In the genomic region with DNA sequence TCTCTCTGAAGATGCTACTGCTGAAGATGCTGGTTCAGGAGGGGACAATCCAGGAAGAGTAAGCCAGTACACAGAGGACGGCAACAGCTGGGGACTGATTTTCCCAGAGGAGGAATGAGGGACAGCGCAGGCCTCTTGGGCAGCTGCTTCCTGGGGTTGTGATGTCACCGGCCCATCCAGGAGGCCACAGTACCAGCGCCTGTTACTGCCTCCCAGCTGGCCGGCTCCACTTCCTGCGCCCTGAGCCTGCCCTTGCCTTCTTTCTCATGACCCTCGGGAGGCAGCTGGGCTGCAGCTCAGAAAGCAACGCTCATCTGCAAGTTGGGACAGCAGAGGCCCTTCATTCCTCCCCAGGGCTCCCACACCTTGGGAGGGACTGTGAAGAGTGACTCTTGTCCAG, we compare ENCODE assay signal across 1 cellular context.
TF ChIP-seq lines count a peak whose summit lies in the region.

No MANE protein-coding gene starts in this region.

TF ChIP-seq in GM23338, 12 proteins besides CTCF, POLR2A, EP300 and RAD21 (continued from another document):
- TF ChIP-seq, protein P1, sequence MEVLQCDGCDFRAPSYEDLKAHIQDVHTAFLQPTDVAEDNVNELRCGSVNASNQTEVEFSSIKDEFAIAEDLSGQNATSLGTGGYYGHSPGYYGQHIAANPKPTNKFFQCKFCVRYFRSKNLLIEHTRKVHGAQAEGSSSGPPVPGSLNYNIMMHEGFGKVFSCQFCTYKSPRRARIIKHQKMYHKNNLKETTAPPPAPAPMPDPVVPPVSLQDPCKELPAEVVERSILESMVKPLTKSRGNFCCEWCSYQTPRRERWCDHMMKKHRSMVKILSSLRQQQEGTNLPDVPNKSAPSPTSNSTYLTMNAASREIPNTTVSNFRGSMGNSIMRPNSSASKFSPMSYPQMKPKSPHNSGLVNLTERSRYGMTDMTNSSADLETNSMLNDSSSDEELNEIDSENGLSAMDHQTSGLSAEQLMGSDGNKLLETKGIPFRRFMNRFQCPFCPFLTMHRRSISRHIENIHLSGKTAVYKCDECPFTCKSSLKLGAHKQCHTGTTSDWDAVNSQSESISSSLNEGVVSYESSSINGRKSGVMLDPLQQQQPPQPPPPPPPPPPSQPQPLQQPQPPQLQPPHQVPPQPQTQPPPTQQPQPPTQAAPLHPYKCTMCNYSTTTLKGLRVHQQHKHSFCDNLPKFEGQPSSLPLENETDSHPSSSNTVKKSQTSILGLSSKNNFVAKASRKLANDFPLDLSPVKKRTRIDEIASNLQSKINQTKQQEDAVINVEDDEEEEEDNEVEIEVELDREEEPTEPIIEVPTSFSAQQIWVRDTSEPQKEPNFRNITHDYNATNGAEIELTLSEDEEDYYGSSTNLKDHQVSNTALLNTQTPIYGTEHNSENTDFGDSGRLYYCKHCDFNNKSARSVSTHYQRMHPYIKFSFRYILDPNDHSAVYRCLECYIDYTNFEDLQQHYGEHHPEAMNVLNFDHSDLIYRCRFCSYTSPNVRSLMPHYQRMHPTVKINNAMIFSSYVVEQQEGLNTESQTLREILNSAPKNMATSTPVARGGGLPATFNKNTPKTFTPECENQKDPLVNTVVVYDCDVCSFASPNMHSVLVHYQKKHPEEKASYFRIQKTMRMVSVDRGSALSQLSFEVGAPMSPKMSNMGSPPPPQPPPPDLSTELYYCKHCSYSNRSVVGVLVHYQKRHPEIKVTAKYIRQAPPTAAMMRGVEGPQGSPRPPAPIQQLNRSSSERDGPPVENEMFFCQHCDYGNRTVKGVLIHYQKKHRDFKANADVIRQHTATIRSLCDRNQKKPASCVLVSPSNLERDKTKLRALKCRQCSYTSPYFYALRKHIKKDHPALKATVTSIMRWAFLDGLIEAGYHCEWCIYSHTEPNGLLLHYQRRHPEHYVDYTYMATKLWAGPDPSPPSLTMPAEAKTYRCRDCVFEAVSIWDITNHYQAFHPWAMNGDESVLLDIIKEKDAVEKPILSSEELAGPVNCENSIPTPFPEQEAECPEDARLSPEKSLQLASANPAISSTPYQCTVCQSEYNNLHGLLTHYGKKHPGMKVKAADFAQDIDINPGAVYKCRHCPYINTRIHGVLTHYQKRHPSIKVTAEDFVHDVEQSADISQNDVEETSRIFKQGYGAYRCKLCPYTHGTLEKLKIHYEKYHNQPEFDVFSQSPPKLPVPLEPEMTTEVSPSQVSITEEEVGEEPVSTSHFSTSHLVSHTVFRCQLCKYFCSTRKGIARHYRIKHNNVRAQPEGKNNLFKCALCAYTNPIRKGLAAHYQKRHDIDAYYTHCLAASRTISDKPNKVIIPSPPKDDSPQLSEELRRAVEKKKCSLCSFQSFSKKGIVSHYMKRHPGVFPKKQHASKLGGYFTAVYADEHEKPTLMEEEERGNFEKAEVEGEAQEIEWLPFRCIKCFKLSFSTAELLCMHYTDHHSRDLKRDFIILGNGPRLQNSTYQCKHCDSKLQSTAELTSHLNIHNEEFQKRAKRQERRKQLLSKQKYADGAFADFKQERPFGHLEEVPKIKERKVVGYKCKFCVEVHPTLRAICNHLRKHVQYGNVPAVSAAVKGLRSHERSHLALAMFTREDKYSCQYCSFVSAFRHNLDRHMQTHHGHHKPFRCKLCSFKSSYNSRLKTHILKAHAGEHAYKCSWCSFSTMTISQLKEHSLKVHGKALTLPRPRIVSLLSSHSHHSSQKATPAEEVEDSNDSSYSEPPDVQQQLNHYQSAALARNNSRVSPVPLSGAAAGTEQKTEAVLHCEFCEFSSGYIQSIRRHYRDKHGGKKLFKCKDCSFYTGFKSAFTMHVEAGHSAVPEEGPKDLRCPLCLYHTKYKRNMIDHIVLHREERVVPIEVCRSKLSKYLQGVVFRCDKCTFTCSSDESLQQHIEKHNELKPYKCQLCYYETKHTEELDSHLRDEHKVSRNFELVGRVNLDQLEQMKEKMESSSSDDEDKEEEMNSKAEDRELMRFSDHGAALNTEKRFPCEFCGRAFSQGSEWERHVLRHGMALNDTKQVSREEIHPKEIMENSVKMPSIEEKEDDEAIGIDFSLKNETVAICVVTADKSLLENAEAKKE (CRISPR knock-in tag; IDR thresholded peaks at IDR 0.05), result no peak
- TF ChIP-seq ZNF114 (CRISPR knock-in tag; IDR thresholded peaks at IDR 0.05) (no peak), JUNB (IDR thresholded peaks at IDR 0.05; ENCODE audit: unreplicated experiment) (no peak)
- TF ChIP-seq, protein P2, sequence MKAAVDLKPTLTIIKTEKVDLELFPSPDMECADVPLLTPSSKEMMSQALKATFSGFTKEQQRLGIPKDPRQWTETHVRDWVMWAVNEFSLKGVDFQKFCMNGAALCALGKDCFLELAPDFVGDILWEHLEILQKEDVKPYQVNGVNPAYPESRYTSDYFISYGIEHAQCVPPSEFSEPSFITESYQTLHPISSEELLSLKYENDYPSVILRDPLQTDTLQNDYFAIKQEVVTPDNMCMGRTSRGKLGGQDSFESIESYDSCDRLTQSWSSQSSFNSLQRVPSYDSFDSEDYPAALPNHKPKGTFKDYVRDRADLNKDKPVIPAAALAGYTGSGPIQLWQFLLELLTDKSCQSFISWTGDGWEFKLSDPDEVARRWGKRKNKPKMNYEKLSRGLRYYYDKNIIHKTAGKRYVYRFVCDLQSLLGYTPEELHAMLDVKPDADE (IDR thresholded peaks at IDR 0.05), result no peak
- TF ChIP-seq, protein P3, sequence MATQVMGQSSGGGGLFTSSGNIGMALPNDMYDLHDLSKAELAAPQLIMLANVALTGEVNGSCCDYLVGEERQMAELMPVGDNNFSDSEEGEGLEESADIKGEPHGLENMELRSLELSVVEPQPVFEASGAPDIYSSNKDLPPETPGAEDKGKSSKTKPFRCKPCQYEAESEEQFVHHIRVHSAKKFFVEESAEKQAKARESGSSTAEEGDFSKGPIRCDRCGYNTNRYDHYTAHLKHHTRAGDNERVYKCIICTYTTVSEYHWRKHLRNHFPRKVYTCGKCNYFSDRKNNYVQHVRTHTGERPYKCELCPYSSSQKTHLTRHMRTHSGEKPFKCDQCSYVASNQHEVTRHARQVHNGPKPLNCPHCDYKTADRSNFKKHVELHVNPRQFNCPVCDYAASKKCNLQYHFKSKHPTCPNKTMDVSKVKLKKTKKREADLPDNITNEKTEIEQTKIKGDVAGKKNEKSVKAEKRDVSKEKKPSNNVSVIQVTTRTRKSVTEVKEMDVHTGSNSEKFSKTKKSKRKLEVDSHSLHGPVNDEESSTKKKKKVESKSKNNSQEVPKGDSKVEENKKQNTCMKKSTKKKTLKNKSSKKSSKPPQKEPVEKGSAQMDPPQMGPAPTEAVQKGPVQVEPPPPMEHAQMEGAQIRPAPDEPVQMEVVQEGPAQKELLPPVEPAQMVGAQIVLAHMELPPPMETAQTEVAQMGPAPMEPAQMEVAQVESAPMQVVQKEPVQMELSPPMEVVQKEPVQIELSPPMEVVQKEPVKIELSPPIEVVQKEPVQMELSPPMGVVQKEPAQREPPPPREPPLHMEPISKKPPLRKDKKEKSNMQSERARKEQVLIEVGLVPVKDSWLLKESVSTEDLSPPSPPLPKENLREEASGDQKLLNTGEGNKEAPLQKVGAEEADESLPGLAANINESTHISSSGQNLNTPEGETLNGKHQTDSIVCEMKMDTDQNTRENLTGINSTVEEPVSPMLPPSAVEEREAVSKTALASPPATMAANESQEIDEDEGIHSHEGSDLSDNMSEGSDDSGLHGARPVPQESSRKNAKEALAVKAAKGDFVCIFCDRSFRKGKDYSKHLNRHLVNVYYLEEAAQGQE (IDR thresholded peaks at IDR 0.05; ENCODE audit: unreplicated experiment), result no peak
